In the genomic region with DNA sequence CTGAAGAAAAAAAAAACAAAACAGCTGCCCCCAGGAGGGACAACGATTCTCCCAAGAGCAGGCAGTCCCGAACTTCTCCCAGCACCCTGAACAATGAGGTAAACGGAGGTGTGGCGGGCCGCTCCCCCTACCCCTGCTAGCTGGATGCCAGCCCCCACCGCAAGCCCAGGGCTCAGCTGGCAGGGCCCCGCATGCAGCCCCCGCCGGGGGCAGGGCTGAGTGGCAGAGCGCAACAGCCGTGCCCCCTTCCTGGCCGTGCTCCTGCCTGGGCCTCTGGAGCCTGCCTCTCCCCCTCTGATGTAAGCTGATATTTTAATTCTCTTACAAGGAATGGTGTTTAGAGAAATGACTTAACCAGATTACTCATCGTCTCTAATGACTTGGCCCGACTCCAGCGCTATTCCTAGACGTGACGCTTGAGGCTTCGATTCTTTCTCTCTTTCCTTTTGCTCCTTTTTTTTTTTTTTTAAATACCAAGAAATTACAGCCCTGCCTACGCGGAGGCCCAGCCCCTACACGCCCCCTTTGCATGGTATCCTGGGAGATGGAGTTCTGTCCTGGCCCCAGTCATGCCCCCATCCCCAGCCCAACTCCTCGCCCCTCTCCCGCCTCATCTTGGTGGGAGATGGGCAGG, we compare ENCODE assay signal across 1 cellular context.
A peak's percentile ranks its signal among the peaks of the same experiment; 100 is the strongest.
TF ChIP-seq lines count a peak whose summit lies in the region.

No MANE protein-coding gene starts in this region.

TF ChIP-seq in HEK293, 187 proteins besides CTCF, POLR2A, EP300 and RAD21 (continued from another document and continues in another):
- TF ChIP-seq ZBTB26 (tag by site-specific recombination; optimal IDR thresholded peaks at IDR 0.05) (peak; percentile 34), ZNF76 (tag by site-specific recombination; IDR thresholded peaks at IDR 0.05; ENCODE audit: borderline replicate concordance, low read depth) (peak; percentile 56), PBX3 (CRISPR knock-in tag; IDR thresholded peaks at IDR 0.05) (no peak), ZNF707 (tag by site-specific recombination; IDR thresholded peaks at IDR 0.05) (no peak), ZNF792 (tag by site-specific recombination; IDR thresholded peaks at IDR 0.05) (no peak), ZNF2 (tag by site-specific recombination; IDR thresholded peaks at IDR 0.05) (0 out of 2 replicates have a peak, but pooled peaks have one; percentile 49), ZNF19 (tag by site-specific recombination; IDR thresholded peaks at IDR 0.05; ENCODE audit: low read depth) (no peak), SCRT2 (tag by site-specific recombination; IDR thresholded peaks at IDR 0.05) (peak; percentile 98), ZNF248 (tag by site-specific recombination; IDR thresholded peaks at IDR 0.05) (no peak), OVOL3 (tag by site-specific recombination; IDR thresholded peaks at IDR 0.05) (0 out of 2 replicates have a peak, but pooled peaks have one; percentile 20), ZNF366 (tag by site-specific recombination; conservative IDR thresholded peaks at IDR 0.05) (peak; percentile 99), ZBTB20 (tag by site-specific recombination; IDR thresholded peaks at IDR 0.05) (peak; percentile 97), BCL11A (tag by site-specific recombination; IDR thresholded peaks at IDR 0.05; ENCODE audit: low read depth) (peak; percentile 81; the same call in 1 of the 2 replicates), ZNF510 (tag by site-specific recombination; IDR thresholded peaks at IDR 0.05; ENCODE audit: insufficient replicate concordance) (no peak), ZNF10 (tag by site-specific recombination; IDR thresholded peaks at IDR 0.05) (no peak), ZNF791 (tag by site-specific recombination; IDR thresholded peaks at IDR 0.05) (no peak), GFI1B (tag by site-specific recombination; IDR thresholded peaks at IDR 0.05) (no peak), ZFHX2 (tag by site-specific recombination; conservative IDR thresholded peaks at IDR 0.05) (peak; percentile 72), PRDM6 (tag by site-specific recombination; IDR thresholded peaks at IDR 0.05) (peak; percentile 88), ZSCAN23 (tag by site-specific recombination; IDR thresholded peaks at IDR 0.05) (peak; percentile 71; the same call in 1 of the 2 replicates), SCRT1 (tag by site-specific recombination; IDR thresholded peaks at IDR 0.05; ENCODE audit: borderline replicate concordance) (peak; percentile 87; the same call in 1 of the 2 replicates), ZNF354C (tag by site-specific recombination; IDR thresholded peaks at IDR 0.05; ENCODE audit: borderline replicate concordance, low read depth) (no peak), ZNF518A (tag by site-specific recombination; conservative IDR thresholded peaks at IDR 0.05; ENCODE audit: low read depth) (no peak), ZNF404 (tag by site-specific recombination; IDR thresholded peaks at IDR 0.05) (no peak), ZNF561 (tag by site-specific recombination; IDR thresholded peaks at IDR 0.05; ENCODE audit: borderline replicate concordance) (peak; percentile 48; the same call in 1 of the 2 replicates), MZF1 (tag by site-specific recombination; IDR thresholded peaks at IDR 0.05; ENCODE audit: borderline replicate concordance) (no peak), ZNF394 (tag by site-specific recombination; IDR thresholded peaks at IDR 0.05; ENCODE audit: borderline replicate concordance) (peak; percentile 81), SP2 (tag by site-specific recombination; IDR thresholded peaks at IDR 0.05) (peak; percentile 81), ZEB2 (tag by site-specific recombination; IDR thresholded peaks at IDR 0.05) (peak; percentile 95), GLIS2 (tag by site-specific recombination; IDR thresholded peaks at IDR 0.05) (peak; percentile 97), ZNF148 (tag by site-specific recombination; IDR thresholded peaks at IDR 0.05; ENCODE audit: borderline replicate concordance) (no peak)
- TF ChIP-seq, protein P1, sequence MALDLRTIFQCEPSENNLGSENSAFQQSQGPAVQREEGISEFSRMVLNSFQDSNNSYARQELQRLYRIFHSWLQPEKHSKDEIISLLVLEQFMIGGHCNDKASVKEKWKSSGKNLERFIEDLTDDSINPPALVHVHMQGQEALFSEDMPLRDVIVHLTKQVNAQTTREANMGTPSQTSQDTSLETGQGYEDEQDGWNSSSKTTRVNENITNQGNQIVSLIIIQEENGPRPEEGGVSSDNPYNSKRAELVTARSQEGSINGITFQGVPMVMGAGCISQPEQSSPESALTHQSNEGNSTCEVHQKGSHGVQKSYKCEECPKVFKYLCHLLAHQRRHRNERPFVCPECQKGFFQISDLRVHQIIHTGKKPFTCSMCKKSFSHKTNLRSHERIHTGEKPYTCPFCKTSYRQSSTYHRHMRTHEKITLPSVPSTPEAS (tag by site-specific recombination; IDR thresholded peaks at IDR 0.05), result peak; percentile 54
- TF ChIP-seq, protein P2, sequence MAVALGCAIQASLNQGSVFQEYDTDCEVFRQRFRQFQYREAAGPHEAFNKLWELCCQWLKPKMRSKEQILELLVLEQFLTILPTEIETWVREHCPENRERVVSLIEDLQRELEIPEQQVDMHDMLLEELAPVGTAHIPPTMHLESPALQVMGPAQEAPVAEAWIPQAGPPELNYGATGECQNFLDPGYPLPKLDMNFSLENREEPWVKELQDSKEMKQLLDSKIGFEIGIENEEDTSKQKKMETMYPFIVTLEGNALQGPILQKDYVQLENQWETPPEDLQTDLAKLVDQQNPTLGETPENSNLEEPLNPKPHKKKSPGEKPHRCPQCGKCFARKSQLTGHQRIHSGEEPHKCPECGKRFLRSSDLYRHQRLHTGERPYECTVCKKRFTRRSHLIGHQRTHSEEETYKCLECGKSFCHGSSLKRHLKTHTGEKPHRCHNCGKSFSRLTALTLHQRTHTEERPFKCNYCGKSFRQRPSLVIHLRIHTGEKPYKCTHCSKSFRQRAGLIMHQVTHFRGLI (tag by site-specific recombination; IDR thresholded peaks at IDR 0.05), result no peak
- TF ChIP-seq, protein P3, sequence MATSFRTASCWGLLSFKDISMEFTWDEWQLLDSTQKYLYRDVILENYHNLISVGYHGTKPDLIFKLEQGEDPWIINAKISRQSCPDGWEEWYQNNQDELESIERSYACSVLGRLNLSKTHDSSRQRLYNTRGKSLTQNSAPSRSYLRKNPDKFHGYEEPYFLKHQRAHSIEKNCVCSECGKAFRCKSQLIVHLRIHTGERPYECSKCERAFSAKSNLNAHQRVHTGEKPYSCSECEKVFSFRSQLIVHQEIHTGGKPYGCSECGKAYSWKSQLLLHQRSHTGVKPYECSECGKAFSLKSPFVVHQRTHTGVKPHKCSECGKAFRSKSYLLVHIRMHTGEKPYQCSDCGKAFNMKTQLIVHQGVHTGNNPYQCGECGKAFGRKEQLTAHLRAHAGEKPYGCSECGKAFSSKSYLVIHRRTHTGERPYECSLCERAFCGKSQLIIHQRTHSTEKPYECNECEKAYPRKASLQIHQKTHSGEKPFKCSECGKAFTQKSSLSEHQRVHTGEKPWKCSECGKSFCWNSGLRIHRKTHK (tag by site-specific recombination; IDR thresholded peaks at IDR 0.05), result no peak
- TF ChIP-seq, protein P4, sequence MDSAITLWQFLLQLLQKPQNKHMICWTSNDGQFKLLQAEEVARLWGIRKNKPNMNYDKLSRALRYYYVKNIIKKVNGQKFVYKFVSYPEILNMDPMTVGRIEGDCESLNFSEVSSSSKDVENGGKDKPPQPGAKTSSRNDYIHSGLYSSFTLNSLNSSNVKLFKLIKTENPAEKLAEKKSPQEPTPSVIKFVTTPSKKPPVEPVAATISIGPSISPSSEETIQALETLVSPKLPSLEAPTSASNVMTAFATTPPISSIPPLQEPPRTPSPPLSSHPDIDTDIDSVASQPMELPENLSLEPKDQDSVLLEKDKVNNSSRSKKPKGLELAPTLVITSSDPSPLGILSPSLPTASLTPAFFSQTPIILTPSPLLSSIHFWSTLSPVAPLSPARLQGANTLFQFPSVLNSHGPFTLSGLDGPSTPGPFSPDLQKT (IDR thresholded peaks at IDR 0.05; ENCODE audit: borderline replicate concordance, low read depth, low read length), result no peak
- TF ChIP-seq, protein P5, sequence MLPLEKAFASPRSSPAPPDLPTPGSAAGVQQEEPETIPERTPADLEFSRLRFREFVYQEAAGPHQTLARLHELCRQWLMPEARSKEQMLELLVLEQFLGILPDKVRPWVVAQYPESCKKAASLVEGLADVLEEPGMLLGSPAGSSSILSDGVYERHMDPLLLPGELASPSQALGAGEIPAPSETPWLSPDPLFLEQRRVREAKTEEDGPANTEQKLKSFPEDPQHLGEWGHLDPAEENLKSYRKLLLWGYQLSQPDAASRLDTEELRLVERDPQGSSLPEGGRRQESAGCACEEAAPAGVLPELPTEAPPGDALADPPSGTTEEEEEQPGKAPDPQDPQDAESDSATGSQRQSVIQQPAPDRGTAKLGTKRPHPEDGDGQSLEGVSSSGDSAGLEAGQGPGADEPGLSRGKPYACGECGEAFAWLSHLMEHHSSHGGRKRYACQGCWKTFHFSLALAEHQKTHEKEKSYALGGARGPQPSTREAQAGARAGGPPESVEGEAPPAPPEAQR (tag by site-specific recombination; IDR thresholded peaks at IDR 0.05), result no peak
